ENCODE assay signal across 29 cellular contexts in the genomic region with DNA sequence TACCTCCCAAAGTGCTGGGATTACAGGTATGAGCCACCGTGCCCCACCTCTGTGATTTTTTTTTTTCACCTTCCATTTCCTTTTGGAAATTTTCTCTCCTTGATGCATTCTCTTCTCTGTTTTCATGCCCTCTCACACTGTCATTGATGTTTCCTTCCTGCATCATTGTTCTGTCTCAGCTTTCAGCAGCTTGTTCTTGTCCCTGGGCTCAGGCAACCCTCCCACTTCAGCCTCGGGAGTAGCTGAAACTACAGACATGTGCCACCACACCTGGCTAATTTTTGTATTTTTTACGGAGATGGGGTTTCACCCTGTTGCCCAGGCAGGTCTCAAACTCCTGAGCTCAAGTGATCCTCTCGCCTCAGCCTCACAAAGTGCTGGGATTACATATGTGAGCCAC.
"Had no signal": no experiment of that assay in that cellular context is flagged by ENCODE, and none has a peak within 500 bp of the region (broad histone marks: within the 10 kb centered on the region; RNA-seq: fewer than 3 reads in every experiment).

No MANE protein-coding gene starts in this region.

- ATAC-seq: activated CD8-positive, alpha-beta T cell treated with anti-CD3 and anti-CD28 coated beads for 36 hours; activated naive CD4-positive, alpha-beta T cell treated with anti-CD3 and anti-CD28 coated beads, Interleukin-2, amount 50 U/mL, for 72 hours; body of pancreas; PC-3 had no signal

- H3K36me3 ChIP-seq: adrenal gland, breast epithelium, Peyer's patch, WERI-Rb-1 had no signal

- H3K9me3 Mint-ChIP-seq: activated CD4-positive, alpha-beta T cell treated with anti-CD3 and anti-CD28 coated beads, Interleukin-2, amount 10 ng/mL, durations not matched to agents 24 days and 14 days; activated CD8-positive, alpha-beta T cell treated with anti-CD3 and anti-CD28 coated beads for 36 hours; activated naive CD4-positive, alpha-beta T cell treated with anti-CD3 and anti-CD28 coated beads for 36 hours; activated naive CD4-positive, alpha-beta T cell treated with anti-CD3 and anti-CD28 coated beads, Interleukin-2, amount 50 U/mL, for 72 hours had no signal

- FAIRE-seq: astrocyte had no signal

- DNase-seq: activated CD4-positive, alpha-beta T cell treated with anti-CD3 and anti-CD28 coated beads, Interleukin-2, amount 10 ng/mL, durations not matched to agents 24 days and 14 days; activated CD4-positive, alpha-beta T cell treated with anti-CD3 and anti-CD28 coated beads, Interleukin-2, amount 50 U/mL, for 4 hours; activated CD8-positive, alpha-beta T cell treated with anti-CD3 and anti-CD28 coated beads for 36 hours; activated gamma-delta T cell treated with Interleukin-2 at 50 U/mL for 16 hours; activated naive CD4-positive, alpha-beta T cell treated with anti-CD3 and anti-CD28 coated beads for 36 hours; activated T-cell treated with anti-CD3 and anti-CD28 coated beads, Interleukin-2, amount 50 U/mL, for 1 hour; adrenal gland; body of pancreas; KG1; MM.1S; MV-4-11; NCI-H1092; NCI-H1417; NCI-H146; NCI-H187; NCI-H2029 treated with DMSO at 0.1 percent for 48 hours; NCI-H226; NCI-H446 treated with DMSO at 0.1 percent for 48 hours; NCI-H524; NCI-H69; PC-3; Peyer's patch; RPMI8226; SIG-M5; T1000; WERI-Rb-1 had no signal

- H3K4me3 ChIP-seq: adrenal gland, body of pancreas, breast epithelium, Peyer's patch had no signal

- H3K36me3 Mint-ChIP-seq: activated naive CD4-positive, alpha-beta T cell treated with anti-CD3 and anti-CD28 coated beads, Interleukin-2, amount 50 U/mL, for 72 hours had no signal

- H3K4me1 ChIP-seq: adrenal gland, body of pancreas, breast epithelium, Peyer's patch had no signal

- H3K4me3 Mint-ChIP-seq: activated CD4-positive, alpha-beta T cell treated with anti-CD3 and anti-CD28 coated beads, Interleukin-2, amount 10 ng/mL, durations not matched to agents 24 days and 14 days; activated CD8-positive, alpha-beta T cell treated with anti-CD3 and anti-CD28 coated beads for 36 hours; activated naive CD4-positive, alpha-beta T cell treated with anti-CD3 and anti-CD28 coated beads for 36 hours had no signal

- H3K27ac ChIP-seq: adrenal gland, body of pancreas, breast epithelium, Peyer's patch, WERI-Rb-1 had no signal

- H3K27me3 ChIP-seq: adrenal gland, body of pancreas, breast epithelium, Peyer's patch had no signal

- H3K9me3 ChIP-seq: adrenal gland, body of pancreas, breast epithelium, Peyer's patch had no signal

- H3K27ac Mint-ChIP-seq: activated CD4-positive, alpha-beta T cell treated with anti-CD3 and anti-CD28 coated beads, Interleukin-2, amount 10 ng/mL, durations not matched to agents 24 days and 14 days; activated CD8-positive, alpha-beta T cell treated with anti-CD3 and anti-CD28 coated beads for 36 hours; activated naive CD4-positive, alpha-beta T cell treated with anti-CD3 and anti-CD28 coated beads for 36 hours; activated naive CD4-positive, alpha-beta T cell treated with anti-CD3 and anti-CD28 coated beads, Interleukin-2, amount 50 U/mL, for 72 hours had no signal
